ENCODE assay signal across 8 cellular contexts in the genomic region with DNA sequence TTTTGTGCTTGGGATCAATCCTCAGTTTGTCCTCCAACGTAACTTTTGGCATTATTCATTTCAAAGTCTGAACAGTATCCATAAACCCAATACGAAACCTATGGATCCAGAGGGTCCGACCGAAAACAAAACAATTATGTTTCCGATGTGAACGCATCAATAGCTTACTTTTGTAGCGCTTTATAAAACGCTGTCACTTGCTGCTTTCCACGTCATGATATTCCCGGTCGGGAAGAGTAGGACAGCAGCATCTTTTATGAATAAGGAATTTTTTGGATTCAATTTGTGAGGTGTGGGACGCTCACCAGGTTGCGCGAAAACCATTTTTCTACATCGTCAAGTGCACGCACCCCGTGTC.
DNase-seq lines count a peak whose midpoint lies in the region; ATAC-seq, FAIRE-seq and TF ChIP-seq lines count a peak whose summit lies in the region.

No MANE protein-coding gene starts in this region.

- H2AFZ ChIP-seq in smooth muscle cell (ENCODE audit: low read depth), result peak overlapping the region; percentile 98

- H3K27me3 ChIP-seq in smooth muscle cell (ENCODE audit: low read depth), result no peaks in the 10 kb centered on the region

- H3K4me3 Mint-ChIP-seq in HFFc6 (peak overlapping the region; percentile 100), glutamatergic neuron (ENCODE audit: unreplicated experiment) (peak overlapping the region; percentile 99)

- H3K27me3 Mint-ChIP-seq in HFFc6 (ENCODE audit: insufficient read depth) (no peaks in the 10 kb centered on the region), glutamatergic neuron (ENCODE audit: unreplicated experiment) (no peaks in the 10 kb centered on the region)

- H3K27ac ChIP-seq in VCaP (peak overlapping the region; percentile 58), smooth muscle cell (ENCODE audit: low read depth) (peak overlapping the region; percentile 75)

- FAIRE-seq in H54 (lab: Jason Lieb, UNC), result no peak

- H3K36me3 ChIP-seq in smooth muscle cell (ENCODE audit: low read depth), result no peaks in the 10 kb centered on the region

- no peaks in the 10 kb centered on the region for H4K20me1 ChIP-seq in smooth muscle cell (ENCODE audit: low read depth)

- H3K9ac ChIP-seq in smooth muscle cell (ENCODE audit: low read depth), result peak overlapping the region; percentile 89

- no peak for TF ChIP-seq CTCF in HFFc6 (IDR thresholded peaks at IDR 0.05)
- no peak for TF ChIP-seq CTCF in VCaP (conservative IDR thresholded peaks at IDR 0.05)
- no peak for TF ChIP-seq CTCF in glutamatergic neuron (IDR thresholded peaks at IDR 0.05; ENCODE audit: partially characterized antibody, unreplicated experiment)
- no peak for TF ChIP-seq CTCF in smooth muscle cell (IDR thresholded peaks at IDR 0.05; ENCODE audit: borderline replicate concordance, insufficient read depth, poor library complexity, severe bottlenecking)

- peaks cover 14% of the 10 kb centered on the region for H3K4me1 ChIP-seq in smooth muscle cell (ENCODE audit: low read depth)

- no peaks in the 10 kb centered on the region for H3F3A ChIP-seq in smooth muscle cell (ENCODE audit: low read depth)

- ATAC-seq in HG02759 (IDR thresholded peaks at IDR 0.05; ENCODE audit: unreplicated experiment) (no peak), GM19397 (IDR thresholded peaks at IDR 0.05; ENCODE audit: unreplicated experiment) (no peak), HG02885 (IDR thresholded peaks at IDR 0.05; ENCODE audit: poor library complexity, unreplicated experiment) (no peak)

- H3K36me3 Mint-ChIP-seq in HFFc6 (ENCODE audit: low read depth) (no peaks in the 10 kb centered on the region), glutamatergic neuron (ENCODE audit: unreplicated experiment) (no peaks in the 10 kb centered on the region)

- peaks cover 50% of the 10 kb centered on the region for H3K4me1 Mint-ChIP-seq in HFFc6 (ENCODE audit: low read depth)
- H3K4me1 Mint-ChIP-seq in glutamatergic neuron (ENCODE audit: low read depth, unreplicated experiment), result peaks cover 3% of the 10 kb centered on the region

- no peaks in the 10 kb centered on the region for H3K9me3 ChIP-seq in smooth muscle cell (replicated peaks; ENCODE audit: low read depth)

- DNase-seq in HFFc6, result no peak
- no peak for DNase-seq in glutamatergic neuron
- DNase-seq in smooth muscle cell (lab: John Stamatoyannopoulos, UW; ENCODE audit: unreplicated experiment), result no peak
- DNase-seq in H54 (ENCODE audit: insufficient read length, low spot score), result no peak

- H3K4me3 ChIP-seq in smooth muscle cell, result peak overlapping the region; percentile 83

- TF ChIP-seq POLR2A in H54 (IDR thresholded peaks at IDR 0.05; ENCODE audit: low read depth, low read length), result no peak

- H3K27ac Mint-ChIP-seq in HFFc6 (peak overlapping the region; percentile 100), glutamatergic neuron (ENCODE audit: unreplicated experiment) (peak overlapping the region; percentile 100)

- H3K79me2 ChIP-seq in smooth muscle cell (ENCODE audit: low read depth), result no peaks in the 10 kb centered on the region

- H3K9me3 Mint-ChIP-seq in HFFc6, result no peaks in the 10 kb centered on the region
- peaks cover 4% of the 10 kb centered on the region for H3K9me3 Mint-ChIP-seq in glutamatergic neuron (ENCODE audit: unreplicated experiment)

- H3K4me2 ChIP-seq in smooth muscle cell, result peak overlapping the region; percentile 93

- 5% methylated on average over 17 of the region's 17 CpGs for WGBS in smooth muscle cell (ENCODE audit: low lambda C conversion rate)
